Comparison of ENCODE assay signal across 15 cellular contexts in genomic region chr17:1078831-1079561, GRCh38.
A peak's percentile ranks its signal among the peaks of the same experiment; 100 is the strongest.
DNase-seq lines count a peak whose midpoint lies in the region; ATAC-seq and TF ChIP-seq lines count a peak whose summit lies in the region.
"Had no signal": no experiment of that assay in that cellular context is flagged by ENCODE, and none has a peak within 500 bp of the region (broad histone marks: within the 10 kb centered on the region; RNA-seq: fewer than 3 reads in every experiment).

No MANE protein-coding gene starts in this region.

- H3K27ac ChIP-seq in right cardiac atrium (ENCODE audit: low read length), result peak overlapping the region; percentile 10
- H3K27ac ChIP-seq in thyroid gland, result no peak overlapping the region

- DNase-seq in NCI-H82 (lab: John Stamatoyannopoulos, UW), result peak; percentile 25
- no peak for DNase-seq in NCI-H82 treated with DMSO at 0.1 percent for 48 hours (lab: John Stamatoyannopoulos, UW; ENCODE audit: unreplicated experiment)
- DNase-seq in T-helper 17 cell, result no peak
- DNase-seq in right cardiac atrium, result peak; percentile 47 to 80 (median 73)
- peak; percentile 44 to 50 for DNase-seq in thyroid gland
- no peak for DNase-seq in central memory CD4-positive, alpha-beta T cell
- DNase-seq in D341Med (ENCODE audit: low spot score), result no peak
- DNase-seq: ACHN; activated naive CD4-positive, alpha-beta T cell treated with anti-CD3 and anti-CD28 coated beads, Interleukin-2, amount 50 U/mL, for 16 hours; cortex of kidney; left colon; MG63; OCI-M1 had no signal

- H3K36me3 ChIP-seq in thyroid gland, result peaks cover 0 to 3% of the 10 kb centered on the region in 2 donors
- H3K36me3 ChIP-seq: MG63 had no signal

- no peaks in the 10 kb centered on the region for H3K36me3 Mint-ChIP-seq in T-helper 17 cell (ENCODE audit: low read depth)

- H3K4me3 ChIP-seq in right cardiac atrium (ENCODE audit: low read length) (no peak overlapping the region), thyroid gland (replicated peaks in 1 of 3) (no peak overlapping the region)
- H3K4me3 ChIP-seq: MG63 had no signal

- no peak for TF ChIP-seq CTCF in thyroid gland (IDR thresholded peaks at IDR 0.05)

- intact Hi-C loops in right cardiac atrium (cut with DNase I), result no loop called here
- intact Hi-C loops in thyroid gland (cut with DNase I), result no loop called here

- WGBS in right cardiac atrium, result 63% methylated on average over 43 of the region's 43 CpGs
- 66 to 72% methylated on average over 23 to 33 of the region's 43 CpGs for WGBS in thyroid gland, 2 donors

- H3K27ac Mint-ChIP-seq in T-helper 17 cell, result peak overlapping the region; percentile 16
- H3K27ac Mint-ChIP-seq: T-helper 2 cell treated with Interferon-gamma antibody and Interleukin-4, amounts not matched to agents 5 μg/mL and 100 μg/mL, for 36 hours had no signal

- H3K9me3 ChIP-seq in T-helper 17 cell (ENCODE audit: control insufficient read depth, low read length, poor library complexity, severe bottlenecking) (no peaks in the 10 kb centered on the region), right cardiac atrium (ENCODE audit: control insufficient read depth, low read length) (no peaks in the 10 kb centered on the region), thyroid gland (no peaks in the 10 kb centered on the region)
- H3K9me3 ChIP-seq: MG63 had no signal

- H3K4me3 Mint-ChIP-seq in T-helper 17 cell, result no peak overlapping the region
- H3K4me3 Mint-ChIP-seq: T-helper 2 cell treated with Interferon-gamma antibody and Interleukin-4, amounts not matched to agents 5 μg/mL and 100 μg/mL, for 36 hours had no signal

- no peaks in the 10 kb centered on the region for H3K4me1 ChIP-seq in right cardiac atrium (ENCODE audit: control insufficient read depth, insufficient read depth, low read length)
- peaks cover 0 to 5% of the 10 kb centered on the region in 2 donors for H3K4me1 ChIP-seq in thyroid gland

- H3K27me3 ChIP-seq in right cardiac atrium (ENCODE audit: control insufficient read depth, insufficient read depth) (no peaks in the 10 kb centered on the region), thyroid gland (no peaks in the 10 kb centered on the region)
- H3K27me3 ChIP-seq: MG63 had no signal

- peaks cover 7% of the 10 kb centered on the region for H3K4me1 Mint-ChIP-seq in T-helper 17 cell

- TF ChIP-seq POLR2A in thyroid gland (IDR thresholded peaks at IDR 0.05), result no peak

- H3K27me3 Mint-ChIP-seq in T-helper 17 cell, result no peaks in the 10 kb centered on the region

- no peak for ATAC-seq in T-helper 17 cell
- peak; percentile 35 to 45 for ATAC-seq in right cardiac atrium
- no peak for ATAC-seq in HG03045 (IDR thresholded peaks at IDR 0.05; ENCODE audit: unreplicated experiment)
- ATAC-seq: left colon had no signal

Comparison
In these comparisons a context has a peak if more than half of its experiments do, and no peak if none do; other contexts are left out.
1. DNase-seq: peak in NCI-H82 (single experiment), right cardiac atrium (3 of 3) and thyroid gland (2 of 2); none in NCI-H82 treated with DMSO at 0.1 percent for 48 hours (single experiment), T-helper 17 cell (0 of 3), central memory CD4-positive, alpha-beta T cell (single experiment) and D341Med (single experiment).
2. ATAC-seq: peak in right cardiac atrium (2 of 2); none in T-helper 17 cell (single experiment) and HG03045 (single experiment).